In the genomic region with DNA sequence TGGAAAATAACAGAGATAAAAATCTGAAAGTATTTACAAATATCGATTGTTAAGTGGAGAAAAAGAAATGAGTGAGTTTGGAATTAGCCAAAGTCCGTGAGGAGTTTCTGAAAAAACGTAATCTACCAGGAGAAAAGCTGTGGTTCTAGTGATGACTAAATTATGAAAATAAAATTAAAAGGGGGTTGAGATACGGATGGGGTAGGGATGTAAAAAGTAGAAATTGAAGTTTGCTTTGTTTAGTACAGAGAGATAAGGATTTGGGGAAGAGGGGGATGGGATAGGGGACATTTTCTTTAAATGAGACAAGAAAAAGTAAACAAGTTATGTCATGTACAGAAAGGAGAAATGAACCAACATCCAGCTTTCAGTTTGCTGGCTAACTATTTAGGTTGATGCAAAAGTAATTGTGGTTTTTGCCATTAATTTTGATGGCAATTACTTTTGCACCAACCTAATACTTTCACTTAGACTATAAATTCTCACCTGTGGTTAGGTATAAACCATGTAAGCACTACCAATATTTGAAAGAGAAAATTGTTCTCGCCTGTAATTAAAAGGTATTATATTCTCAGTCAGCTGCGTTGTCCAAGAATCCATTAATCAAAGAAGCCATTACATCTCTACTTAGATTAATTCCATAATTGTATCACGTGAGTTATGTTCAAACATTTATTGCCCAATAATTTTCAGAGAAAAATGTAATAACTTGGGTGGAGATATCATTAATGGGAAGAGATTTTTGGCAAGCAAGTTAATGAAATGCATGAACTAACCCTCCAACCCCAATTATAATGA, we compare ENCODE assay signal across 21 cellular contexts.
"Had no signal": no experiment of that assay in that cellular context is flagged by ENCODE, and none has a peak within 500 bp of the region (broad histone marks: within the 10 kb centered on the region; RNA-seq: fewer than 3 reads in every experiment).

No MANE protein-coding gene starts in this region.

- FAIRE-seq: colon, frontal cortex, kidney had no signal

- DNase-seq: activated B cell treated with CpG ODN at 0.5 μM for 24 hours; activated CD4-positive, alpha-beta T cell treated with anti-CD3 and anti-CD28 coated beads, Interleukin-2, amount 10 ng/mL, durations not matched to agents 24 days and 14 days; activated CD8-positive, alpha-beta T cell treated with anti-CD3 and anti-CD28 coated beads, Interleukin-2, amount 10 ng/mL, durations not matched to agents 7 days and 5 days; activated naive CD4-positive, alpha-beta T cell treated with Interleukin-2 at 50 U/mL for 16 hours; activated naive CD8-positive, alpha-beta T cell treated with anti-CD3 and anti-CD28 coated beads, Interleukin-2, amount 10 ng/mL, durations not matched to agents 7 days and 5 days; activated T-cell treated with anti-CD3 and anti-CD28 coated beads, Interleukin-2, amount 50 U/mL, for 24 hours; body of pancreas; central memory CD4-positive, alpha-beta T cell; hypothalamus; kidney; left lung; mammary epithelial cell; occipital lobe; posterior cingulate gyrus; stimulated activated CD4-positive, alpha-beta T cell treated with anti-CD3 and anti-CD28 coated beads, Interleukin-12 subunit alpha, Interleukin-12 subunit beta, amount 100 ng/mL, for 4 hours; stimulated activated CD4-positive, alpha-beta T cell treated with anti-CD3 and anti-CD28 coated beads, Interleukin-1b, Interleukin-23, amount 100 ng/mL, for 48 hours; stimulated activated CD8-positive, alpha-beta memory T cell treated with anti-CD3 and anti-CD28 coated beads, Interleukin-4, amount 100 ng/mL, for 48 hours; stimulated activated naive CD4-positive, alpha-beta T cell; upper lobe of right lung had no signal

- H3K9me3 ChIP-seq: body of pancreas, left lung, upper lobe of right lung had no signal

- H3K27ac ChIP-seq: body of pancreas, left lung, upper lobe of right lung had no signal

- H3K4me1 ChIP-seq: body of pancreas, left lung, upper lobe of right lung had no signal

- H3K4me3 ChIP-seq: body of pancreas, left lung, upper lobe of right lung had no signal

- ATAC-seq: activated CD8-positive, alpha-beta T cell treated with anti-CD3 and anti-CD28 coated beads, Interleukin-2, amount 10 ng/mL, durations not matched to agents 7 days and 5 days; body of pancreas; left lung; upper lobe of right lung had no signal

- H3K27me3 ChIP-seq: body of pancreas, left lung, upper lobe of right lung had no signal

- H3K36me3 ChIP-seq: left lung, upper lobe of right lung had no signal
